ENCODE assay signal across 24 cellular contexts in the genomic region with DNA sequence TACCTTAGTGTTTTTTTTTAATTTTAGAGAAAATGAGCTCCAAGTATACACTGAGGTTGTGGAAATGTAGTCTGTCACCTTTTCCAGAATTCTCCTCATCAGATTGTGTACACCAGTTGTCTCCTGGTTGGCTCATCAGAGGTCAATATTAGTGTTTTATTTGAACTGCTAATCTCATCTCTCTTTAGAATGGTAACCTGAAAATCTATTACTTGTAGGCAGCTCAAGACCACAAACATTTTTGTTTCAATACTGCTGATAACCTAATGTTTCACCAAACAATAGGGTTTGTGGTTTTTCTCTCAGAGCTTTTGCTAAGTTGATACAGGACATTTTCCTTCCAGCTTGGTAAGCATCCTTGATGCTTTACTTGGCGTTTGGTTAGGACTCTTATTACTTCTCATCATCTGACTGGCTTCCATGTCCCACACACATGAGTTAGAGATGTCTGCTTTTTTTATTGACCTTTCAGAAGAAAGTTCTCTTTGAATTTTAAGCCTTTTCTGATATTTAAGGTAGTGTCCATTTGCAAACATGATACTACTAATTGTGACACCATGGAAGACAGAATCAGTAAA. TPM values are rescaled to one million over a fixed set of nuclear protein-coding genes. Genes with fewer than 3 reads are reported as not detected.
"Had no signal": no experiment of that assay in that cellular context is flagged by ENCODE, and none has a peak within 500 bp of the region (broad histone marks: within the 10 kb centered on the region; RNA-seq: fewer than 3 reads in every experiment).

No MANE protein-coding gene starts in this region.

- H3K4me3 ChIP-seq: ascending aorta, breast epithelium, coronary artery, left ventricle myocardium inferior, mucosa of descending colon, psoas muscle, smooth muscle cell, thyroid gland had no signal

- ATAC-seq: mucosa of descending colon; naive thymus-derived CD4-positive, alpha-beta T cell; psoas muscle; sciatic nerve; stimulated activated effector memory CD8-positive, alpha-beta T cell treated with anti-CD3 and anti-CD28 coated beads, Interleukin-12 subunit alpha, Interleukin-12 subunit beta, amount 100 ng/mL, for 72 hours had no signal

- H3K27me3 ChIP-seq: ascending aorta, breast epithelium, thyroid gland had no signal

- H3K9me3 Mint-ChIP-seq: activated CD4-positive, alpha-beta memory T cell treated with anti-CD3 and anti-CD28 coated beads, Interleukin-2, amount 10 ng/mL, durations not matched to agents 7 days and 5 days; activated T-cell treated with anti-CD3 and anti-CD28 coated beads, Interleukin-2, amount 50 U/mL, for 24 hours; activated T-helper 2 cell treated with anti-CD3 and anti-CD28 coated beads, Interferon-gamma antibody, Interleukin-2, Interleukin-4, amounts not matched to agents 10 μg/mL and 5 μg/mL and 100 μg/mL, durations not matched to agents 14 hours and 24 hours and 36 hours; naive thymus-derived CD4-positive, alpha-beta T cell; stimulated activated effector memory CD8-positive, alpha-beta T cell treated with anti-CD3 and anti-CD28 coated beads, Interleukin-12 subunit alpha, Interleukin-12 subunit beta, amount 100 ng/mL, for 72 hours had no signal

- H3K9me3 ChIP-seq: ascending aorta, breast epithelium, left ventricle myocardium inferior, mucosa of descending colon, psoas muscle, thyroid gland had no signal

- DNase-seq: activated CD4-positive, alpha-beta memory T cell treated with anti-CD3 and anti-CD28 coated beads, Interleukin-2, amount 10 ng/mL, durations not matched to agents 7 days and 5 days; activated CD4-positive, alpha-beta T cell treated with anti-CD3 and anti-CD28 coated beads for 1 hour; activated naive CD4-positive, alpha-beta T cell treated with Interleukin-2 at 50 U/mL for 16 hours; activated T-cell treated with anti-CD3 and anti-CD28 coated beads, Interleukin-2, amount 50 U/mL, for 24 hours; foreskin melanocyte; hypothalamus; kidney; left ventricle myocardium inferior; mesenchymal stem cell; mucosa of descending colon; naive thymus-derived CD4-positive, alpha-beta T cell; psoas muscle; stimulated activated CD4-positive, alpha-beta T cell treated with anti-CD3 and anti-CD28 coated beads, Interleukin-4, amount 100 ng/mL, for 24 hours; SW 1271; T-helper 2 cell; thyroid gland; WERI-Rb-1 had no signal

- H3K4me1 Mint-ChIP-seq: activated CD4-positive, alpha-beta memory T cell treated with anti-CD3 and anti-CD28 coated beads, Interleukin-2, amount 10 ng/mL, durations not matched to agents 7 days and 5 days; stimulated activated effector memory CD8-positive, alpha-beta T cell treated with anti-CD3 and anti-CD28 coated beads, Interleukin-12 subunit alpha, Interleukin-12 subunit beta, amount 100 ng/mL, for 72 hours had no signal

- H3K4me1 ChIP-seq: ascending aorta, breast epithelium, left ventricle myocardium inferior, psoas muscle, thyroid gland had no signal

- H3K27ac ChIP-seq: ascending aorta, breast epithelium, coronary artery, left ventricle myocardium inferior, psoas muscle, thyroid gland, WERI-Rb-1 had no signal

- H3K36me3 Mint-ChIP-seq: naive thymus-derived CD4-positive, alpha-beta T cell; stimulated activated effector memory CD8-positive, alpha-beta T cell treated with anti-CD3 and anti-CD28 coated beads, Interleukin-12 subunit alpha, Interleukin-12 subunit beta, amount 100 ng/mL, for 72 hours had no signal

- H3K36me3 ChIP-seq: ascending aorta, breast epithelium, left ventricle myocardium inferior, thyroid gland, WERI-Rb-1 had no signal

- H3K27ac Mint-ChIP-seq: activated CD4-positive, alpha-beta memory T cell treated with anti-CD3 and anti-CD28 coated beads, Interleukin-2, amount 10 ng/mL, durations not matched to agents 7 days and 5 days; activated T-cell treated with anti-CD3 and anti-CD28 coated beads, Interleukin-2, amount 50 U/mL, for 24 hours; activated T-helper 2 cell treated with anti-CD3 and anti-CD28 coated beads, Interferon-gamma antibody, Interleukin-2, Interleukin-4, amounts not matched to agents 10 μg/mL and 5 μg/mL and 100 μg/mL, durations not matched to agents 14 hours and 24 hours and 36 hours; naive thymus-derived CD4-positive, alpha-beta T cell; stimulated activated effector memory CD8-positive, alpha-beta T cell treated with anti-CD3 and anti-CD28 coated beads, Interleukin-12 subunit alpha, Interleukin-12 subunit beta, amount 100 ng/mL, for 72 hours had no signal

- H3K4me2 ChIP-seq: smooth muscle cell had no signal

- H3K4me3 Mint-ChIP-seq: activated CD4-positive, alpha-beta memory T cell treated with anti-CD3 and anti-CD28 coated beads, Interleukin-2, amount 10 ng/mL, durations not matched to agents 7 days and 5 days; activated T-cell treated with anti-CD3 and anti-CD28 coated beads, Interleukin-2, amount 50 U/mL, for 24 hours; naive thymus-derived CD4-positive, alpha-beta T cell; stimulated activated effector memory CD8-positive, alpha-beta T cell treated with anti-CD3 and anti-CD28 coated beads, Interleukin-12 subunit alpha, Interleukin-12 subunit beta, amount 100 ng/mL, for 72 hours had no signal

RNA-seq across cellular contexts. Expression of a gene that starts 15.1 kb away (rescaled TPM):
- total RNA-seq: activated CD4-positive, alpha-beta memory T cell treated with anti-CD3 and anti-CD28 coated beads, Interleukin-2, amount 10 ng/mL, durations not matched to agents 7 days and 5 days had no signal
